In the genomic region with DNA sequence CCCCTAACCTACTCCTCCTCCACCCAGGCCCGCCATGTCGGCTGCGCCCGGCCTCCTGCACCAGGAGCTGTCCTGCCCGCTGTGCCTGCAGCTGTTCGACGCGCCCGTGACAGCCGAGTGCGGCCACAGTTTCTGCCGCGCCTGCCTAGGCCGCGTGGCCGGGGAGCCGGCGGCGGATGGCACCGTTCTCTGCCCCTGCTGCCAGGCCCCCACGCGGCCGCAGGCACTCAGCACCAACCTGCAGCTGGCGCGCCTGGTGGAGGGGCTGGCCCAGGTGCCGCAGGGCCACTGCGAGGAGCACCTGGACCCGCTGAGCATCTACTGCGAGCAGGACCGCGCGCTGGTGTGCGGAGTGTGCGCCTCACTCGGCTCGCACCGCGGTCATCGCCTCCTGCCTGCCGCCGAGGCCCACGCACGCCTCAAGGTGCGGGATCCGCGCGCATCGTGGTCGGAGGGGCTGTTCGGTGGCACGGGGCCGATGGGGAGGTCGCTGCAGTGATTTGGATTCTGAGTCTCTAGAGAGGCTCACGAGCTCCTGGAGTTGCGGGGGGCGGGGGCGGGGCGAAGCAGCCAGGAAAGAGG, we compare ENCODE assay signal across 1 cellular context.
TF ChIP-seq lines count a peak whose summit lies in the region.

No MANE protein-coding gene starts in this region.

TF ChIP-seq in HepG2, 621 proteins besides CTCF, POLR2A, EP300 and RAD21:
- no peak for TF ChIP-seq EZH2 (conservative IDR thresholded peaks at IDR 0.05; ENCODE audit: low read depth, low read length)
TF ChIP-seq in HepG2: peak in this region for 0.
